In the genomic region with DNA sequence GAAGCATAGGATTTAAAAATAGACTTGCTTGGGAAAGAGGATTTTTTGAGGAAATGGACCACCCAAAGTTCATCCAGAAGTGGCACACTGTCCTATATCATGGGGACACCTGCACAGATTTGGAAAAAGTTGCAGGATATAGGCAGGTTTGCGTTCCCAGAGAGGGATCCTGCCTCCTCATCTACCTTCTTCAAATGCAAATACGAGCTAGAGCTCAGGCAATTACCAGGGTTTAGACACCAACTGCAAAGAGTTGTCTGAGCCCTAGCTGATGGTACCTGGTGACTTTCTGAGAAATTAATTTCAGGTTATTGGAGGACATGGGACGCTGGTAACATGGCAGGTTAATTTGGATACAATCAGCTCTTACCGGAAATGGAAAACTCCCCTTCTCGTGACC, we compare ENCODE assay signal across 28 cellular contexts.
"Had no signal": no experiment of that assay in that cellular context is flagged by ENCODE, and none has a peak within 500 bp of the region (broad histone marks: within the 10 kb centered on the region; RNA-seq: fewer than 3 reads in every experiment).

No MANE protein-coding gene starts in this region.

- H3K27ac Mint-ChIP-seq: stimulated activated effector memory CD8-positive, alpha-beta T cell treated with anti-CD3 and anti-CD28 coated beads, Interleukin-12 subunit alpha, Interleukin-12 subunit beta, amount 100 ng/mL, for 72 hours; stimulated activated memory B cell treated with anti-CD40 and anti-IgM and Interleukin-4, amounts not matched to agents 10 μg/mL and 1 μg/mL and 100 μg/mL, for 72 hours; stimulated activated naive B cell treated with anti-CD40 and anti-IgM and Interleukin-4, amounts not matched to agents 10 μg/mL and 1 μg/mL and 100 μg/mL, for 72 hours; stimulated activated naive CD8-positive, alpha-beta T cell treated with anti-CD3 and anti-CD28 coated beads, Interleukin-15, amount 100 ng/mL, for 72 hours; stimulated activated naive CD8-positive, alpha-beta T cell treated with anti-CD3 and anti-CD28 coated beads, Interleukin-15, Interleukin-2, amounts not matched to agents 100 ng/mL and 50 ng/mL, for 24 hours; type B pancreatic cell had no signal

- H3K36me3 ChIP-seq: stomach, suprapubic skin, thoracic aorta, thyroid gland, tibial artery, tibial nerve, transverse colon, upper lobe of left lung, upper lobe of right lung, uterus, vagina had no signal

- H3K27me3 Mint-ChIP-seq: stimulated activated memory B cell treated with anti-CD40 and anti-IgM and Interleukin-4, amounts not matched to agents 10 μg/mL and 1 μg/mL and 100 μg/mL, for 72 hours; stimulated activated naive CD8-positive, alpha-beta T cell treated with anti-CD3 and anti-CD28 coated beads, Interleukin-15, amount 100 ng/mL, for 72 hours; stimulated activated naive CD8-positive, alpha-beta T cell treated with anti-CD3 and anti-CD28 coated beads, Interleukin-15, Interleukin-2, amounts not matched to agents 100 ng/mL and 50 ng/mL, for 24 hours; type B pancreatic cell had no signal

- H3K4me3 ChIP-seq: stomach, suprapubic skin, testis, thoracic aorta, thyroid gland, tibial artery, tibial nerve, transverse colon, upper lobe of left lung, upper lobe of right lung, uterus, vagina had no signal

- H3K27me3 ChIP-seq: stomach, suprapubic skin, testis, thyroid gland, tibial artery, tibial nerve, transverse colon, upper lobe of left lung, upper lobe of right lung, uterus, vagina had no signal

- H3K4me1 Mint-ChIP-seq: stimulated activated effector memory CD8-positive, alpha-beta T cell treated with anti-CD3 and anti-CD28 coated beads, Interleukin-12 subunit alpha, Interleukin-12 subunit beta, amount 100 ng/mL, for 72 hours had no signal

- H3K9me3 ChIP-seq: stomach, suprapubic skin, testis, thoracic aorta, thyroid gland, tibial artery, tibial nerve, transverse colon, upper lobe of left lung, upper lobe of right lung, uterus, vagina had no signal

- H3K27ac ChIP-seq: stomach, suprapubic skin, testis, thoracic aorta, thyroid gland, tibial artery, tibial nerve, transverse colon, upper lobe of left lung, upper lobe of right lung, uterus, vagina had no signal

- H3K4me1 ChIP-seq: stomach, suprapubic skin, testis, thyroid gland, tibial artery, tibial nerve, transverse colon, upper lobe of left lung, upper lobe of right lung, uterus, vagina had no signal

- H3K36me3 Mint-ChIP-seq: stimulated activated effector memory CD8-positive, alpha-beta T cell treated with anti-CD3 and anti-CD28 coated beads, Interleukin-12 subunit alpha, Interleukin-12 subunit beta, amount 100 ng/mL, for 72 hours; stimulated activated memory B cell treated with anti-CD40 and anti-IgM and Interleukin-4, amounts not matched to agents 10 μg/mL and 1 μg/mL and 100 μg/mL, for 72 hours; stimulated activated naive B cell treated with anti-CD40 and anti-IgM and Interleukin-4, amounts not matched to agents 10 μg/mL and 1 μg/mL and 100 μg/mL, for 72 hours; type B pancreatic cell had no signal

- ATAC-seq: stimulated activated effector memory CD8-positive, alpha-beta T cell treated with anti-CD3 and anti-CD28 coated beads, Interleukin-12 subunit alpha, Interleukin-12 subunit beta, amount 100 ng/mL, for 72 hours; stimulated activated memory B cell treated with anti-CD40 and anti-IgM and Interleukin-4, amounts not matched to agents 10 μg/mL and 1 μg/mL and 100 μg/mL, for 72 hours; stimulated activated naive B cell treated with anti-CD40 and anti-IgM and Interleukin-4, amounts not matched to agents 10 μg/mL and 1 μg/mL and 100 μg/mL, for 72 hours; stimulated activated naive CD8-positive, alpha-beta T cell treated with anti-CD3 and anti-CD28 coated beads, Interleukin-15, amount 100 ng/mL, for 72 hours; stimulated activated naive CD8-positive, alpha-beta T cell treated with anti-CD3 and anti-CD28 coated beads, Interleukin-15, Interleukin-2, amounts not matched to agents 100 U/mL and 50 U/mL, for 24 hours; upper lobe of right lung had no signal

- H3K4me3 Mint-ChIP-seq: stimulated activated effector memory CD8-positive, alpha-beta T cell treated with anti-CD3 and anti-CD28 coated beads, Interleukin-12 subunit alpha, Interleukin-12 subunit beta, amount 100 ng/mL, for 72 hours; stimulated activated memory B cell treated with anti-CD40 and anti-IgM and Interleukin-4, amounts not matched to agents 10 μg/mL and 1 μg/mL and 100 μg/mL, for 72 hours; stimulated activated naive B cell treated with anti-CD40 and anti-IgM and Interleukin-4, amounts not matched to agents 10 μg/mL and 1 μg/mL and 100 μg/mL, for 72 hours; stimulated activated naive CD8-positive, alpha-beta T cell treated with anti-CD3 and anti-CD28 coated beads, Interleukin-15, amount 100 ng/mL, for 72 hours; stimulated activated naive CD8-positive, alpha-beta T cell treated with anti-CD3 and anti-CD28 coated beads, Interleukin-15, Interleukin-2, amounts not matched to agents 100 ng/mL and 50 ng/mL, for 24 hours; type B pancreatic cell had no signal

- H3K9me3 Mint-ChIP-seq: stimulated activated effector memory CD8-positive, alpha-beta T cell treated with anti-CD3 and anti-CD28 coated beads, Interleukin-12 subunit alpha, Interleukin-12 subunit beta, amount 100 ng/mL, for 72 hours; stimulated activated naive B cell treated with anti-CD40 and anti-IgM and Interleukin-4, amounts not matched to agents 10 μg/mL and 1 μg/mL and 100 μg/mL, for 72 hours; stimulated activated naive CD8-positive, alpha-beta T cell treated with anti-CD3 and anti-CD28 coated beads, Interleukin-15, amount 100 ng/mL, for 72 hours; stimulated activated naive CD8-positive, alpha-beta T cell treated with anti-CD3 and anti-CD28 coated beads, Interleukin-15, Interleukin-2, amounts not matched to agents 100 ng/mL and 50 ng/mL, for 24 hours; type B pancreatic cell had no signal

- DNase-seq: stimulated activated CD4-positive, alpha-beta T cell treated with anti-CD3 and anti-CD28 coated beads, Interleukin-2, amount 100 ng/mL, for 48 hours; stimulated activated CD4-positive, alpha-beta T cell treated with anti-CD3 and anti-CD28 coated beads, Interleukin-4, amount 100 ng/mL, for 1 hour; stimulated activated CD4-positive, alpha-beta T cell treated with anti-CD3 and anti-CD28 coated beads, Interleukin-4, amount 100 ng/mL, for 24 hours; stimulated activated CD4-positive, alpha-beta T cell treated with anti-CD3 and anti-CD28 coated beads, Interleukin-4, amount 100 ng/mL, for 4 hours; stimulated activated CD8-positive, alpha-beta memory T cell treated with anti-CD3 and anti-CD28 coated beads, Interleukin-4, amount 100 ng/mL, for 48 hours; stimulated activated naive B cell treated with anti-CD40 and anti-IgM and Interleukin-4, amounts not matched to agents 10 μg/mL and 1 μg/mL and 100 μg/mL, for 72 hours; stimulated activated naive CD4-positive, alpha-beta T cell; stimulated activated naive CD4-positive, alpha-beta T cell treated with Interleukin-2 at 50 U/mL for 16 hours; stimulated activated naive CD8-positive, alpha-beta T cell treated with anti-CD3 and anti-CD28 coated beads, Interleukin-15, amount 100 ng/mL, for 72 hours; stimulated activated naive CD8-positive, alpha-beta T cell treated with anti-CD3 and anti-CD28 coated beads, Interleukin-15, Interleukin-2, amounts not matched to agents 100 U/mL and 50 U/mL, for 24 hours; stomach; substantia nigra; testis; thyroid gland; tibial artery; transverse colon; trophoblast cell; upper lobe of left lung; upper lobe of right lung; uterus had no signal
